19 cellular contexts compared by ENCODE assay signal in the genomic region with DNA sequence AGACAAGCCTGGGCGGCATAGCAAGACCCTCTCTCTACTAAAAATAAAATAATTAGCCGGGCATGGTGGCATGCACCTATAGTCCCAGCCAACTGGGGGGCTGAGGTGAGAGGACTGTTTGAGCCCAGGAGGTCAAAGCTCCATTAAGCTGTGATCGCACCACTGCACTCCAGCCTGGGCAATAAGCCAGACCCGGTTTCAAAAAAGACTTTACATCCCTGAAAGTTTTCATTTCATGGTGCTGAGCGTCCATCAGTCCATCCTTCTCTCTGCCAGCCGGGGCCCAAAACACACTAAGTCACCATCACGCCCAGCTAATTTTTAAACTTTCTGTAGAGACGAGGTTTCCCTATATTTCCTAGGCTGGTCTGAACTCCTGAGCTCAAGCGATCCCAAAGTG. TPM values are rescaled to one million over a fixed set of nuclear protein-coding genes. Genes with fewer than 3 reads are reported as not detected.
A peak's percentile ranks its signal among the peaks of the same experiment; 100 is the strongest.
DNase-seq lines count a peak whose midpoint lies in the region; ATAC-seq and TF ChIP-seq lines count a peak whose summit lies in the region.
"Had no signal": no experiment of that assay in that cellular context is flagged by ENCODE, and none has a peak within 500 bp of the region (broad histone marks: within the 10 kb centered on the region; RNA-seq: fewer than 3 reads in every experiment).

No MANE protein-coding gene starts in this region.

- no peaks in the 10 kb centered on the region for H3K79me2 ChIP-seq in mammary epithelial cell (ENCODE audit: insufficient read depth, low read length)

- no peaks in the 10 kb centered on the region for H4K20me1 ChIP-seq in mammary epithelial cell (ENCODE audit: insufficient read depth, low read length)

- H3K27me3 ChIP-seq in mammary epithelial cell (ENCODE audit: insufficient read depth, low read length) (no peaks in the 10 kb centered on the region), ascending aorta (no peaks in the 10 kb centered on the region)
- H3K27me3 ChIP-seq: colonic mucosa, neural progenitor cell had no signal

- peak overlapping the region; percentile 57 for H3K4me2 ChIP-seq in mammary epithelial cell (ENCODE audit: insufficient read depth, low read depth, low read length)
- H3K4me2 ChIP-seq: neural progenitor cell had no signal

- H3K9me3 ChIP-seq in mammary epithelial cell (replicated peaks; ENCODE audit: insufficient read depth, low read length) (no peaks in the 10 kb centered on the region), mucosa of descending colon (no peaks in the 10 kb centered on the region), ascending aorta (no peaks in the 10 kb centered on the region)
- H3K9me3 ChIP-seq: colonic mucosa, thoracic aorta had no signal

- BruUV-seq in mammary epithelial cell (replicated peaks; lab: Mats Ljungman, UMichigan), result no TSS peak

- intact Hi-C loops in mammary epithelial cell (cut with micrococcal nuclease) (no loop called here), mucosa of descending colon (cut with DNase I, micrococcal nuclease) (no loop called here), ascending aorta (cut with DNase I) (no loop called here)

- in situ Hi-C loops in mammary epithelial cell (cut with MboI; ENCODE audit: low sequenced_read_pairs in 2 of 2), result no loop called here

- WGBS in mammary epithelial cell (ENCODE audit: low coverage, missing lambda C conversion rate), result 63% methylated on average over 6 of the region's 9 CpGs

- no peak for TF ChIP-seq CTCF in 22Rv1 (IDR thresholded peaks at IDR 0.05)
- no peak for TF ChIP-seq CTCF in mammary epithelial cell (conservative IDR thresholded peaks at IDR 0.05 in 1 of 2, IDR thresholded peaks at IDR 0.05 in 1 of 2; ENCODE audit: extremely low read depth in 1 of 2, insufficient read depth in 1 of 2, low read depth in 1 of 2, low read length in 2 of 2)
- no peak for TF ChIP-seq CTCF in mucosa of descending colon (IDR thresholded peaks at IDR 0.05)
- no peak for TF ChIP-seq CTCF in ascending aorta (IDR thresholded peaks at IDR 0.05)

- H3K36me3 ChIP-seq in mammary epithelial cell (ENCODE audit: insufficient read depth, low read length), result no peaks in the 10 kb centered on the region
- H3K36me3 ChIP-seq in mucosa of descending colon (ENCODE audit: low read depth), result no peaks in the 10 kb centered on the region
- H3K36me3 ChIP-seq in ascending aorta, result peaks cover 0 to 2% of the 10 kb centered on the region in 2 donors
- H3K36me3 ChIP-seq: colonic mucosa, neural progenitor cell, thoracic aorta had no signal

- no peak overlapping the region for H3K4me3 ChIP-seq in mammary epithelial cell (replicated peaks in 1 of 3; ENCODE audit: insufficient read depth in 1 of 3, low read depth in 2 of 3, low read length in 3 of 3)
- H3K4me3 ChIP-seq in mucosa of descending colon, result no peak overlapping the region
- H3K4me3 ChIP-seq in ascending aorta, result no peak overlapping the region
- H3K4me3 ChIP-seq: colonic mucosa, GM12878, neural progenitor cell, thoracic aorta had no signal

- peak overlapping the region; percentile 25 for H3K9ac ChIP-seq in mammary epithelial cell (ENCODE audit: insufficient read depth, low read length)
- H3K9ac ChIP-seq: neural progenitor cell had no signal

- DNase-seq in mammary epithelial cell (no peak), mucosa of descending colon (peak in 2 of 3 donors; percentile 3 to 6), ascending aorta (ENCODE audit: low spot score in 2 of 2) (no peak), HK-2 (ENCODE audit: unreplicated experiment) (no peak), EL (no peak)
- DNase-seq: CD4-positive, CD25-positive, alpha-beta regulatory T cell; colonic mucosa; GOT3; NCI-H1930; NCI-H446; retina; RPMI8226; T1000 had no signal

- ATAC-seq in mucosa of descending colon, result no peak
- ATAC-seq: activated CD4-positive, CD25-positive, alpha-beta regulatory T cell treated with anti-CD3 and anti-CD28 coated beads, Interleukin-2, amount 50 U/mL, for 24 hours; activated naive CD4-positive, alpha-beta T cell treated with anti-CD3 and anti-CD28 coated beads, Interleukin-2, amount 50 U/mL, for 72 hours had no signal

- peaks cover 13% of the 10 kb centered on the region for H3K4me1 ChIP-seq in mammary epithelial cell (ENCODE audit: insufficient read depth, low read length)
- peaks cover 8% of the 10 kb centered on the region for H3K4me1 ChIP-seq in mucosa of descending colon (ENCODE audit: low read depth)
- no peaks in the 10 kb centered on the region for H3K4me1 ChIP-seq in ascending aorta
- H3K4me1 ChIP-seq: colonic mucosa had no signal

- dilution Hi-C loops in mammary epithelial cell (cut with HindIII; ENCODE audit: low sequenced_read_pairs), result no loop called here

- H3K27ac ChIP-seq in 22Rv1 (peak overlapping the region; percentile 54), mammary epithelial cell (ENCODE audit: insufficient read depth, low read depth, low read length) (peak overlapping the region; percentile 61), ascending aorta (no peak overlapping the region)
- H3K27ac ChIP-seq: colonic mucosa, neural progenitor cell, thoracic aorta had no signal

- H2AFZ ChIP-seq in mammary epithelial cell (ENCODE audit: low read depth, low read length), result peak overlapping the region; percentile 68
- H2AFZ ChIP-seq: neural progenitor cell had no signal

- CTCF ChIA-PET in mammary epithelial cell (lab: Charles Lee; ENCODE audit: low non-redundant PET), result no interaction called here

RNA-seq across cellular contexts. Expression of gene RAB40B, which starts 10.6 kb away (rescaled TPM):
- 10 to 100 TPM; 13.3 to 17.8 TPM for total RNA-seq in mammary epithelial cell
- 16.5 TPM for polyA plus RNA-seq in mammary epithelial cell
- polyA minus RNA-seq in mammary epithelial cell, result 10.5 TPM
- total RNA-seq in mucosa of descending colon, result 10 to 100 TPM; 21.0 to 52.4 (median 23.9) TPM
- 9.4 TPM for total RNA-seq in ascending aorta

RNA-seq across cellular contexts. Expression of gene FN3KRP, which starts 28.6 kb away (rescaled TPM):
- total RNA-seq in mammary epithelial cell (10 to 100 TPM; 16.7 to 44.5 TPM), mucosa of descending colon (10 to 100 TPM; 30.8 to 36.1 (median 34.8) TPM), ascending aorta (21.0 TPM)
- 27.2 TPM for polyA plus RNA-seq in mammary epithelial cell
- polyA minus RNA-seq in mammary epithelial cell, result 52.6 TPM

RNA-seq across cellular contexts. Expression of gene WDR45B, which starts 39.6 kb away (rescaled TPM):
- total RNA-seq in mammary epithelial cell (10 to 100 TPM; 62.2 to 68.4 TPM), mucosa of descending colon (10 to 100 TPM; 69.0 to 76.0 (median 74.4) TPM), ascending aorta (53.7 TPM)
- 71.9 TPM for polyA plus RNA-seq in mammary epithelial cell
- polyA minus RNA-seq in mammary epithelial cell, result 71.2 TPM

RNA-seq across cellular contexts. Expression of gene FN3K, which starts 47.5 kb away (rescaled TPM):
- 1 to 10 TPM; 2.2 to 4.2 TPM for total RNA-seq in mammary epithelial cell
- polyA plus RNA-seq in mammary epithelial cell, result 0.14 TPM
- polyA minus RNA-seq in mammary epithelial cell, result not detected
- total RNA-seq in mucosa of descending colon, result 10 to 100 TPM; 39.4 to 45.5 (median 40.8) TPM
- 10.5 TPM for total RNA-seq in ascending aorta

Comparison
In these comparisons a context has a peak if more than half of its experiments do, and no peak if none do; other contexts are left out.
1. H3K27ac ChIP-seq: peak in 22Rv1 (single experiment) and mammary epithelial cell (single experiment); none in ascending aorta (0 of 2).
2. DNase-seq: peak in mucosa of descending colon (2 of 3); none in mammary epithelial cell (single experiment), ascending aorta (0 of 2), HK-2 (single experiment) and EL (single experiment).